In genomic region chr10:62496925-62497324, GRCh38 we compare ENCODE assay signal across 25 cellular contexts.
DNase-seq lines count a peak whose midpoint lies in the region; ATAC-seq, FAIRE-seq and TF ChIP-seq lines count a peak whose summit lies in the region.
"Had no signal": no experiment of that assay in that cellular context is flagged by ENCODE, and none has a peak within 500 bp of the region (broad histone marks: within the 10 kb centered on the region; RNA-seq: fewer than 3 reads in every experiment).

No MANE protein-coding gene starts in this region.

- TF ChIP-seq POLR2A in HepG2 (IDR thresholded peaks at IDR 0.05; ENCODE audit: insufficient read depth in 1 of 2, low read depth in 2 of 2, low read length in 2 of 2) (no peak), right lobe of liver (IDR thresholded peaks at IDR 0.05) (no peak), K562 (conservative IDR thresholded peaks at IDR 0.05) (no peak)

- no peaks in the 10 kb centered on the region for H3K79me2 ChIP-seq in HepG2 (ENCODE audit: insufficient read depth, low read length)
- H3K79me2 ChIP-seq in K562 (ENCODE audit: control insufficient read depth, insufficient read depth, low read length): no peaks in the 10 kb centered on the region
- no peaks in the 10 kb centered on the region for H3K79me2 ChIP-seq in smooth muscle cell (ENCODE audit: low read depth)

- no peaks in the 10 kb centered on the region; a peak in 1 of 5 replicates for H3K27me3 ChIP-seq in HepG2 (ENCODE audit: control insufficient read depth in 1 of 2, insufficient read depth in 2 of 2, low read length in 2 of 2)
- no peaks in the 10 kb centered on the region for H3K27me3 ChIP-seq in right lobe of liver
- no peaks in the 10 kb centered on the region; a peak in 1 of 5 replicates for H3K27me3 ChIP-seq in K562 (ENCODE audit: control insufficient read depth in 2 of 2, insufficient read depth in 2 of 2, low read length in 2 of 2)
- H3K27me3 ChIP-seq in smooth muscle cell (ENCODE audit: low read depth): no peaks in the 10 kb centered on the region
- H3K27me3 ChIP-seq: BLaER1 had no signal

- H2AFZ ChIP-seq in HepG2 (ENCODE audit: low read length) (no peak overlapping the region), K562 (ENCODE audit: low read depth, low read length) (no peak overlapping the region), smooth muscle cell (ENCODE audit: low read depth) (no peak overlapping the region)

- POLR2A ChIA-PET in HepG2 (lab: Yijun Ruan, JAX): no interaction called here
- POLR2A ChIA-PET in K562 (lab: Yijun Ruan, JAX): interaction anchor here (1.8 kb wide), 1 partner anchor 9 kb away, joined by 4 read pairs; no protein-coding TSS in a partner anchor

- FAIRE-seq in HepG2 (lab: Jason Lieb, UNC): no peak
- FAIRE-seq in K562 (lab: Jason Lieb, UNC): no peak
- FAIRE-seq: A204.1, GM12878, GM12892, GM18507 had no signal

- H3F3A ChIP-seq in smooth muscle cell (ENCODE audit: low read depth): no peaks in the 10 kb centered on the region

- ATAC-seq in HepG2: no peak
- ATAC-seq in right lobe of liver: no peak
- ATAC-seq in K562: no peak
- ATAC-seq in GM19452 (IDR thresholded peaks at IDR 0.05; ENCODE audit: unreplicated experiment): no peak
- ATAC-seq: GM12878 had no signal

- H4K20me1 ChIP-seq in HepG2 (ENCODE audit: insufficient read depth, low read length): no peaks in the 10 kb centered on the region
- no peaks in the 10 kb centered on the region for H4K20me1 ChIP-seq in K562 (replicated peaks; ENCODE audit: control insufficient read depth, insufficient read depth, low read length)
- no peaks in the 10 kb centered on the region for H4K20me1 ChIP-seq in smooth muscle cell (ENCODE audit: low read depth)
- H4K20me1 ChIP-seq: BLaER1 had no signal

- in situ Hi-C loops in HepG2 (cut with HindIII; ENCODE audit: extremely low pct_ligation_motif_present, low pct_unique_long_range_greater_than_20kb) (no loop called here), K562 (cut with MboI) (no loop called here)

- TF ChIP-seq CTCF in HepG2 (CRISPR knock-in tag; IDR thresholded peaks at IDR 0.05) (no peak), right lobe of liver (IDR thresholded peaks at IDR 0.05) (no peak), K562 (IDR thresholded peaks at IDR 0.05 in 2 of 3, conservative IDR thresholded peaks at IDR 0.05 in 1 of 3; ENCODE audit: insufficient read depth in 2 of 3, low read depth in 1 of 3, low read length in 3 of 3) (no peak), smooth muscle cell (IDR thresholded peaks at IDR 0.05; ENCODE audit: borderline replicate concordance, insufficient read depth, poor library complexity, severe bottlenecking) (no peak)

- no peak overlapping the region for H3K27ac ChIP-seq in HepG2 (ENCODE audit: extremely low read length, insufficient read depth, low read length)
- H3K27ac ChIP-seq in right lobe of liver: no peak overlapping the region
- no peak overlapping the region for H3K27ac ChIP-seq in K562 (ENCODE audit: extremely low read depth, low read depth, low read length)
- no peak overlapping the region for H3K27ac ChIP-seq in smooth muscle cell (ENCODE audit: low read depth)
- H3K27ac ChIP-seq: BLaER1 had no signal

- no peaks in the 10 kb centered on the region for H3K9me1 ChIP-seq in K562 (ENCODE audit: control insufficient read depth, insufficient read depth, low read length)

- BruUV-seq in HepG2 (replicated peaks; lab: Mats Ljungman, UMichigan) (no TSS peak), K562 (replicated peaks; lab: Mats Ljungman, UMichigan) (no TSS peak)

- peaks cover 7% of the 10 kb centered on the region for H3K4me1 ChIP-seq in HepG2 (ENCODE audit: insufficient read depth, low read length)
- no peaks in the 10 kb centered on the region for H3K4me1 ChIP-seq in right lobe of liver
- H3K4me1 ChIP-seq in K562 (replicated peaks in 1 of 2; ENCODE audit: control insufficient read depth in 2 of 2, insufficient read depth in 2 of 2, low read length in 2 of 2): no peaks in the 10 kb centered on the region
- H3K4me1 ChIP-seq in smooth muscle cell (ENCODE audit: low read depth): no peaks in the 10 kb centered on the region
- H3K4me1 ChIP-seq: BE2C, BLaER1 had no signal

- H3K9ac ChIP-seq in HepG2 (ENCODE audit: insufficient read depth, low read depth, low read length) (no peak overlapping the region), K562 (ENCODE audit: insufficient read depth in 1 of 2, low read depth in 2 of 2, low read length in 2 of 2) (no peak overlapping the region), smooth muscle cell (ENCODE audit: low read depth) (no peak overlapping the region)
- H3K9ac ChIP-seq: BLaER1 had no signal

- no peak for TF ChIP-seq RAD21 in HepG2 (CRISPR knock-in tag; IDR thresholded peaks at IDR 0.05)
- TF ChIP-seq RAD21 in K562 (CRISPR knock-in tag; conservative IDR thresholded peaks at IDR 0.05 in 1 of 2, IDR thresholded peaks at IDR 0.05 in 1 of 2): no peak

- H3K4me2 ChIP-seq in HepG2 (ENCODE audit: low read depth, low read length) (no peak overlapping the region), K562 (ENCODE audit: insufficient read depth, low read length) (no peak overlapping the region), smooth muscle cell (no peak overlapping the region)
- H3K4me2 ChIP-seq: BLaER1 had no signal

- 13% methylated on average over 3 of the region's 3 CpGs for WGBS in HepG2 (ENCODE audit: low lambda C conversion rate)
- WGBS in right lobe of liver (ENCODE audit: insufficient coverage, low coverage, low lambda C conversion rate, missing lambda C conversion rate): 54% methylated on average over 3 of the region's 3 CpGs
- WGBS in K562 (ENCODE audit: insufficient coverage, low coverage, missing lambda C conversion rate): 0% methylated on average over 3 of the region's 3 CpGs
- WGBS in smooth muscle cell (ENCODE audit: low lambda C conversion rate): 87% methylated on average over 3 of the region's 3 CpGs

- intact Hi-C loops in HepG2 (cut with micrococcal nuclease; ENCODE audit: unreplicated experiment) (loop anchor here (10.0 kb wide), 1 partner anchor 588 kb away; no protein-coding TSS in a partner anchor), right lobe of liver (cut with DNase I) (no loop called here), K562 (cut with micrococcal nuclease) (no loop called here)

- no peak overlapping the region for H3K4me3 ChIP-seq in HepG2 (replicated peaks in 1 of 3; ENCODE audit: insufficient read depth in 1 of 3, low read depth in 2 of 3, low read length in 3 of 3)
- H3K4me3 ChIP-seq in right lobe of liver: no peak overlapping the region
- no peak overlapping the region for H3K4me3 ChIP-seq in K562
- H3K4me3 ChIP-seq in smooth muscle cell: no peak overlapping the region
- H3K4me3 ChIP-seq: BLaER1, GM12878 had no signal

- H3K9me3 ChIP-seq in HepG2 (ENCODE audit: low read length): no peaks in the 10 kb centered on the region
- no peaks in the 10 kb centered on the region for H3K9me3 ChIP-seq in right lobe of liver
- no peaks in the 10 kb centered on the region for H3K9me3 ChIP-seq in K562 (replicated peaks; ENCODE audit: control insufficient read depth, insufficient read depth, low read depth, low read length)
- no peaks in the 10 kb centered on the region for H3K9me3 ChIP-seq in smooth muscle cell (replicated peaks; ENCODE audit: low read depth)
- H3K9me3 ChIP-seq: BE2C, BLaER1 had no signal

- CTCF ChIA-PET in HepG2 (lab: Yijun Ruan, JAX; ENCODE audit: low intra/inter-chr PET ratio, low total read pairs) (no interaction called here), K562 (lab: Yijun Ruan, JAX; ENCODE audit: low intra/inter-chr PET ratio) (no interaction called here)

- H3K36me3 ChIP-seq in HepG2 (replicated peaks in 1 of 2; ENCODE audit: control insufficient read depth in 1 of 2, insufficient read depth in 2 of 2, low read length in 2 of 2) (no peaks in the 10 kb centered on the region), right lobe of liver (no peaks in the 10 kb centered on the region), K562 (ENCODE audit: control insufficient read depth, insufficient read depth, low read length) (no peaks in the 10 kb centered on the region), smooth muscle cell (ENCODE audit: low read depth) (no peaks in the 10 kb centered on the region)
- H3K36me3 ChIP-seq: BE2C, BLaER1 had no signal

- TF ChIP-seq EP300 in HepG2 (IDR thresholded peaks at IDR 0.05; ENCODE audit: low read depth in 2 of 2, low read length in 2 of 2) (no peak), HepG2 (CRISPR knock-in tag; IDR thresholded peaks at IDR 0.05; ENCODE audit: borderline replicate concordance) (no peak), K562 (IDR thresholded peaks at IDR 0.05; ENCODE audit: low read length) (no peak)

- DNase-seq in HepG2 (ENCODE audit: low spot score) (no peak), right lobe of liver (no peak), K562 (ENCODE audit: extremely low read depth in 1 of 4, low spot score in 3 of 4) (no peak), smooth muscle cell (lab: John Stamatoyannopoulos, UW; ENCODE audit: unreplicated experiment) (no peak)
- DNase-seq: 8988T; ACHN; BE2C; C1 segment of cervical spinal cord; CD4-positive, alpha-beta memory T cell; CD4-positive, CD25-positive, alpha-beta regulatory T cell; CD8-positive, alpha-beta memory T cell; COR-L47; DMS 273 treated with DMSO at 0.1 percent for 48 hours; DMS153; DMS53; DMS79; DND-41; EL; GDM1 had no signal

TF ChIP-seq in HepG2, 621 proteins besides CTCF, POLR2A, EP300 and RAD21:
- no peak for TF ChIP-seq FLYWCH1 (CRISPR knock-in tag; IDR thresholded peaks at IDR 0.05)
- peak; percentile 55 for TF ChIP-seq BCL6 (CRISPR knock-in tag; IDR thresholded peaks at IDR 0.05)
- TF ChIP-seq ATF7 (IDR thresholded peaks at IDR 0.05): peak; percentile 40; the same call in 1 of the 2 replicates
- TF ChIP-seq ATF7 (CRISPR knock-in tag; IDR thresholded peaks at IDR 0.05): no peak
- peak; percentile 17; the same call in 1 of the 2 replicates for TF ChIP-seq CEBPB (IDR thresholded peaks at IDR 0.05; ENCODE audit: borderline replicate concordance, low read depth, low read length)

TF ChIP-seq in K562, 482 proteins besides CTCF, POLR2A, EP300 and RAD21 (continues in another document):
- TF ChIP-seq CEBPG (CRISPR knock-in tag; IDR thresholded peaks at IDR 0.05) (no peak), CEBPG (tag; conservative IDR thresholded peaks at IDR 0.05 in 1 of 2, IDR thresholded peaks at IDR 0.05 in 1 of 2) (peak; percentile 48 to 84; a peak in 3 of 4 replicates), ATF3 (IDR thresholded peaks at IDR 0.05) (peak; percentile 50; the same call in 1 of the 2 replicates), ATF3 (CRISPR knock-in tag; conservative IDR thresholded peaks at IDR 0.05) (no peak), ZNF263 (CRISPR knock-in tag; IDR thresholded peaks at IDR 0.05; ENCODE audit: borderline replicate concordance) (no peak), PTRF (tag; IDR thresholded peaks at IDR 0.05) (no peak), JUND (IDR thresholded peaks at IDR 0.05; ENCODE audit: borderline replicate concordance, low read depth, low read length) (no peak), JUND (tag; IDR thresholded peaks at IDR 0.05; ENCODE audit: borderline replicate concordance, low read depth, low read length) (no peak)

Comparison
In these comparisons a context has a peak if more than half of its experiments do, and no peak if none do; other contexts are left out.
1. Of the 241 proteins assayed by ChIP-seq in both HepG2 and K562: peak only in HepG2: BCL6; only in K562: CEBPG; in both: CEBPB; in neither: 236; mixed calls (peak in some experiments, not most) for 2.